In genomic region chr22:49331223-49331815, GRCh38 we compare ENCODE assay signal across 29 cellular contexts.
DNase-seq lines count a peak whose midpoint lies in the region; ATAC-seq, FAIRE-seq and TF ChIP-seq lines count a peak whose summit lies in the region.
"Had no signal": no experiment of that assay in that cellular context is flagged by ENCODE, and none has a peak within 500 bp of the region (broad histone marks: within the 10 kb centered on the region; RNA-seq: fewer than 3 reads in every experiment).

No MANE protein-coding gene starts in this region.

- no peak for ATAC-seq in right cardiac atrium
- no peak for ATAC-seq in sciatic nerve
- ATAC-seq in activated CD4-positive, CD25-positive, alpha-beta regulatory T cell treated with anti-CD3 and anti-CD28 coated beads, Interleukin-2, amount 50 U/mL, for 24 hours: no peak
- no peak for ATAC-seq in GM21526 (IDR thresholded peaks at IDR 0.05; ENCODE audit: low FRiP score, unreplicated experiment)
- ATAC-seq: activated naive CD8-positive, alpha-beta T cell treated with anti-CD3 and anti-CD28 coated beads, Interleukin-2, amount 50 U/mL, for 24 hours; activated T-cell treated with anti-CD3 and anti-CD28 coated beads, Interleukin-2, amount 50 U/mL, for 4 hours; CD8-positive, alpha-beta T cell; left lung; stimulated activated memory B cell treated with anti-CD40 and anti-IgM and Interleukin-4, amounts not matched to agents 10 μg/mL and 1 μg/mL and 100 μg/mL, for 72 hours had no signal

- no peak overlapping the region for H3K9ac ChIP-seq in kidney (ENCODE audit: low read length in 2 of 2)

- H3K4me3 ChIP-seq in right atrium auricular region (no peak overlapping the region), right cardiac atrium (ENCODE audit: low read length) (no peak overlapping the region), kidney (ENCODE audit: low read length in 2 of 2) (no peak overlapping the region)
- H3K4me3 ChIP-seq: left lung, prostate gland, SJSA1 had no signal

- no peaks in the 10 kb centered on the region for H3K27me3 ChIP-seq in right atrium auricular region
- H3K27me3 ChIP-seq in right cardiac atrium (ENCODE audit: control insufficient read depth, insufficient read depth): no peaks in the 10 kb centered on the region
- H3K27me3 ChIP-seq: SJSA1 had no signal

- no peaks in the 10 kb centered on the region for H3K4me1 Mint-ChIP-seq in T-helper 2 cell treated with Interferon-gamma antibody and Interleukin-4, amounts not matched to agents 5 μg/mL and 100 μg/mL, for 36 hours (ENCODE audit: low read depth)
- H3K4me1 Mint-ChIP-seq: activated B cell treated with CpG ODN at 0.5 μM for 24 hours; activated naive CD8-positive, alpha-beta T cell treated with anti-CD3 and anti-CD28 coated beads, Interleukin-2, amount 50 U/mL, for 24 hours; mesothelial cell of epicardium; naive B cell; stimulated activated memory B cell treated with anti-CD40 and anti-IgM and Interleukin-4, amounts not matched to agents 10 μg/mL and 1 μg/mL and 100 μg/mL, for 72 hours had no signal

- H3K27me3 Mint-ChIP-seq in T-helper 2 cell treated with Interferon-gamma antibody and Interleukin-4, amounts not matched to agents 5 μg/mL and 100 μg/mL, for 36 hours (ENCODE audit: low read depth): no peaks in the 10 kb centered on the region
- H3K27me3 Mint-ChIP-seq: activated B cell treated with CpG ODN at 0.5 μM for 24 hours; activated naive CD8-positive, alpha-beta T cell treated with anti-CD3 and anti-CD28 coated beads, Interleukin-2, amount 50 U/mL, for 24 hours had no signal

- peaks cover 0 to 13% of the 10 kb centered on the region in 2 donors for H3K9me3 ChIP-seq in right atrium auricular region
- H3K9me3 ChIP-seq in right cardiac atrium (ENCODE audit: control insufficient read depth, low read length): no peaks in the 10 kb centered on the region
- peaks cover 0 to 5% of the 10 kb centered on the region in 2 donors for H3K9me3 ChIP-seq in kidney (ENCODE audit: control insufficient read depth in 1 of 2, low read length in 2 of 2)
- H3K9me3 ChIP-seq: prostate gland had no signal

- H3K27ac ChIP-seq in right atrium auricular region: no peak overlapping the region
- no peak overlapping the region for H3K27ac ChIP-seq in right cardiac atrium (ENCODE audit: low read length)
- H3K27ac ChIP-seq in kidney (ENCODE audit: low read depth in 2 of 2, low read length in 2 of 2): no peak overlapping the region
- H3K27ac ChIP-seq: left lung, prostate gland, SJSA1 had no signal

- DNase-seq in right atrium auricular region (ENCODE audit: low spot score) (peak; percentile 38), right cardiac atrium (no peak), kidney (peak; percentile 24), sciatic nerve (ENCODE audit: low spot score) (peak; percentile 13), D341Med (ENCODE audit: low spot score) (no peak)
- no peak for DNase-seq in T-helper 2 cell treated with Interferon-gamma antibody and Interleukin-4, amounts not matched to agents 5 μg/mL and 100 μg/mL, for 36 hours (ENCODE audit: low spot score)
- DNase-seq: activated B cell treated with CpG ODN at 0.5 μM for 24 hours; activated CD4-positive, alpha-beta T cell treated with anti-CD3 and anti-CD28 coated beads, Interleukin-2, amount 50 U/mL, for 1 hour; activated naive CD4-positive, alpha-beta T cell; activated naive CD8-positive, alpha-beta T cell treated with anti-CD3 and anti-CD28 coated beads, Interleukin-2, amount 50 U/mL, for 24 hours; activated T-cell treated with anti-CD3 and anti-CD28 coated beads, Interleukin-2, amount 50 U/mL, for 4 hours; caudate nucleus; cortex of kidney; DMS 273 treated with DMSO at 0.1 percent for 48 hours; naive B cell; NCI-H1436 treated with DMSO at 0.1 percent for 48 hours; NCI-H82; substantia nigra had no signal

- intact Hi-C loops in right cardiac atrium (cut with DNase I) (no loop called here), kidney (cut with DNase I) (no loop called here), sciatic nerve (cut with DNase I) (no loop called here)

- no peaks in the 10 kb centered on the region for H3K36me3 Mint-ChIP-seq in T-helper 2 cell treated with Interferon-gamma antibody and Interleukin-4, amounts not matched to agents 5 μg/mL and 100 μg/mL, for 36 hours (ENCODE audit: low read depth)
- H3K36me3 Mint-ChIP-seq: CD8-positive, alpha-beta T cell; mesothelial cell of epicardium; stimulated activated memory B cell treated with anti-CD40 and anti-IgM and Interleukin-4, amounts not matched to agents 10 μg/mL and 1 μg/mL and 100 μg/mL, for 72 hours had no signal

- H3K4me1 ChIP-seq in right atrium auricular region (no peaks in the 10 kb centered on the region), right cardiac atrium (ENCODE audit: control insufficient read depth, insufficient read depth, low read length) (no peaks in the 10 kb centered on the region), kidney (ENCODE audit: control insufficient read depth in 1 of 2, insufficient read depth in 1 of 2, low read depth in 1 of 2, low read length in 2 of 2) (no peaks in the 10 kb centered on the region)
- H3K4me1 ChIP-seq: left lung, prostate gland, SJSA1 had no signal

- no peaks in the 10 kb centered on the region for H3K9me3 Mint-ChIP-seq in T-helper 2 cell treated with Interferon-gamma antibody and Interleukin-4, amounts not matched to agents 5 μg/mL and 100 μg/mL, for 36 hours

- FAIRE-seq in kidney (lab: Jason Lieb, UNC): no peak
- FAIRE-seq: A204.1, astrocyte, GM12892 had no signal

- H3K4me3 Mint-ChIP-seq in T-helper 2 cell treated with Interferon-gamma antibody and Interleukin-4, amounts not matched to agents 5 μg/mL and 100 μg/mL, for 36 hours: no peak overlapping the region
- H3K4me3 Mint-ChIP-seq: activated B cell treated with CpG ODN at 0.5 μM for 24 hours; activated naive CD8-positive, alpha-beta T cell treated with anti-CD3 and anti-CD28 coated beads, Interleukin-2, amount 50 U/mL, for 24 hours; activated T-cell treated with anti-CD3 and anti-CD28 coated beads, Interleukin-2, amount 50 U/mL, for 4 hours; CD8-positive, alpha-beta T cell; mesothelial cell of epicardium; naive B cell; stimulated activated memory B cell treated with anti-CD40 and anti-IgM and Interleukin-4, amounts not matched to agents 10 μg/mL and 1 μg/mL and 100 μg/mL, for 72 hours had no signal

- 48% methylated on average over 12 of the region's 12 CpGs for WGBS in right cardiac atrium

- H3K27ac Mint-ChIP-seq in T-helper 2 cell treated with Interferon-gamma antibody and Interleukin-4, amounts not matched to agents 5 μg/mL and 100 μg/mL, for 36 hours: no peak overlapping the region
- H3K27ac Mint-ChIP-seq: activated B cell treated with CpG ODN at 0.5 μM for 24 hours; activated naive CD8-positive, alpha-beta T cell treated with anti-CD3 and anti-CD28 coated beads, Interleukin-2, amount 50 U/mL, for 24 hours; CD8-positive, alpha-beta T cell; mesothelial cell of epicardium; naive B cell; stimulated activated memory B cell treated with anti-CD40 and anti-IgM and Interleukin-4, amounts not matched to agents 10 μg/mL and 1 μg/mL and 100 μg/mL, for 72 hours had no signal

- TF ChIP-seq CTCF in right atrium auricular region (IDR thresholded peaks at IDR 0.05) (no peak), kidney (IDR thresholded peaks at IDR 0.05; ENCODE audit: borderline replicate concordance, extremely low read depth, insufficient read depth) (no peak)

- H3K36me3 ChIP-seq in right atrium auricular region (no peaks in the 10 kb centered on the region), kidney (ENCODE audit: control insufficient read depth in 1 of 2, insufficient read depth in 2 of 2, low read length in 2 of 2) (no peaks in the 10 kb centered on the region)
- H3K36me3 ChIP-seq: left lung, prostate gland, SJSA1 had no signal

Comparison
In these comparisons a context has a peak if more than half of its experiments do, and no peak if none do; other contexts are left out.
1. DNase-seq: peak in right atrium auricular region (single experiment), kidney (single experiment) and sciatic nerve (single experiment); none in right cardiac atrium (0 of 3), D341Med (single experiment) and T-helper 2 cell treated with Interferon-gamma antibody and Interleukin-4, amounts not matched to agents 5 μg/mL and 100 μg/mL, for 36 hours (single experiment).